Comparison of ENCODE assay signal across 8 cellular contexts in the genomic region with DNA sequence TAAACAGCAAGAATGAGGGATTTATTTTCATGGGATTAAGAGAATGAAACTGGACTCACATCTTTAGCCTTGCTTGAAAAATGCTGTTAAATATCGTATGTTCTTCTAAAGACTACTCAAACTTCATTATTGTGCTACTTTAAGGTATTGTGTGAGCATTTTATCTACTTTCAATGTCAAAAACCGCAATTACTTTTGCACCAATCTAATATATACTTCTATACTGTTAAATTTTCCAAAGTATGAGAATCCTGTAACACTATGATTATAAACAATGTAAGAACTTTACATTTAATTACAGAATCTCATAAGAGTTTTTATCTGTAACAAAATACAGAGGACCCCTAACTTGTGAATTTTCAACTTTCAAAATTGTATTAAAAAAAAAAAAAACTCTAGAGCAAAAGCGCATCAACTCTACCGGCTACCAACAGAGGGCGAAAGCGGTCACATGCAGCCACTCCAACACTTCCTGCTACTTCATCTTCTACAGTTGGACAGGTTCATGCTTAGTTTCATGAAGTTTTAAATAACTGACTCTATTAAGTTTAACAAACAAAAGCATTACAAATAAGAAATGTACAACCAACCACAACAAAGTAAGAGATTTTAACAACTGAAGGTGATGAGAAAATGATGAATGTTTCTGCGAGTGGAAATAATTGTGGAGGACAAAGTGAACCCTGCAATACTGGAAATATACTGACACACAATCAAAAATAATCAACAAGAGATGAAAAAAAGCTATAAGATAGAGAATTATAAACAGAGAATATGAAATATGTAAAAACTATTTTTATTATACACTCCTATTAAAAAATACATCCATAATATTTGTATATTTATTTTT.
A peak's percentile ranks its signal among the peaks of the same experiment; 100 is the strongest.
DNase-seq lines count a peak whose midpoint lies in the region; ATAC-seq and TF ChIP-seq lines count a peak whose summit lies in the region.

No MANE protein-coding gene starts in this region.

- no peaks in the 10 kb centered on the region for H3K36me3 ChIP-seq in OCI-LY3 (replicated peaks; ENCODE audit: low read depth, low read length)

- peak; percentile 89 for TF ChIP-seq CTCF in OCI-LY3 (IDR thresholded peaks at IDR 0.05; ENCODE audit: low read depth, low read length)

- peak; percentile 65 for ATAC-seq in GM19351 (IDR thresholded peaks at IDR 0.05; ENCODE audit: unreplicated experiment)

- no peaks in the 10 kb centered on the region for H3K27me3 ChIP-seq in OCI-LY3 (ENCODE audit: low read depth, low read length)

- H3K4me2 ChIP-seq in OCI-LY3 (ENCODE audit: low read length): peak overlapping the region; percentile 59

- H3K9me3 ChIP-seq in OCI-LY3 (ENCODE audit: insufficient read depth, low read length): no peaks in the 10 kb centered on the region

- H3K79me2 ChIP-seq in OCI-LY3 (ENCODE audit: low read length): peaks cover 88% of the 10 kb centered on the region

- peak overlapping the region; percentile 24; the same call in 1 of the 2 replicates for H3K4me3 ChIP-seq in OCI-LY3 (ENCODE audit: low read length)

- H3K9ac ChIP-seq in OCI-LY3 (ENCODE audit: low read length): peak overlapping the region; percentile 67

- no peak overlapping the region for H2AFZ ChIP-seq in OCI-LY3 (ENCODE audit: low read depth, low read length)

- peak overlapping the region; percentile 93 for H3K27ac ChIP-seq in OCI-LY3 (ENCODE audit: low read length)

- H4K20me1 ChIP-seq in OCI-LY3 (ENCODE audit: insufficient read depth, low read length): no peaks in the 10 kb centered on the region

- peak; percentile 32 for DNase-seq in AG08395 (ENCODE audit: low spot score)
- peak; percentile 22 for DNase-seq in activated T-helper 1 cell treated with Interleukin-2 at 50 U/mL for 16 hours (ENCODE audit: low read depth)
- DNase-seq in glomerular visceral epithelial cell (ENCODE audit: extremely low spot score): peak; percentile 48
- peak; percentile 18 to 20 for DNase-seq in stimulated activated CD4-positive, alpha-beta T cell treated with anti-CD3 and anti-CD28 coated beads, Interleukin-15, amount 100 ng/mL, for 48 hours (ENCODE audit: low read depth in 2 of 2)
- DNase-seq in middle frontal gyrus (ENCODE audit: extremely low spot score, low spot score): no peak
- no peak for DNase-seq in 8988T

- H3K4me1 ChIP-seq in OCI-LY3 (ENCODE audit: low read length): peaks cover 74% of the 10 kb centered on the region

Comparison
In these comparisons a context has a peak if more than half of its experiments do, and no peak if none do; other contexts are left out.
1. DNase-seq: peak in AG08395 (single experiment), activated T-helper 1 cell treated with Interleukin-2 at 50 U/mL for 16 hours (single experiment), glomerular visceral epithelial cell (single experiment) and stimulated activated CD4-positive, alpha-beta T cell treated with anti-CD3 and anti-CD28 coated beads, Interleukin-15, amount 100 ng/mL, for 48 hours (2 of 2); none in middle frontal gyrus (single experiment) and 8988T (single experiment).